ENCODE assay signal across 1 cellular context in the genomic region with DNA sequence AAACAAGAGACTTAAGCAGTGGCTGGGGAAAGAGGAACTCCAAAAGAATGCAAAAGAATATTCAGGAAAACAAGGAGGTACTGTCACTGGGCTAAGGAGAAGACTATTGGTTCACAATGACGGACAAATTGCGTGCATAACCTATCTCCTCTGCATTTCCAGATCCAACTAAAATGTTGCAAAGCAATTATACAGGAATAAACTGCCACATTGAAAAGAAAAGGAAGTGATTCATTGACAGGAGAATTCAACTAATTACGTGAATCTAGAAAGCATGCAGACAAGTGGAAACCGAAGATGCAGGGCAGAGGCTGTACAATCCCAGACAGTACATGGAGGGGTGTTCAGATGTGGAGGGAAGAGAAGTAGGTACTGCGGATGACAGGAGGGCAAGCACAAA.
TF ChIP-seq lines count a peak whose summit lies in the region.

No MANE protein-coding gene starts in this region.

TF ChIP-seq in GM23338, 12 proteins besides CTCF, POLR2A, EP300 and RAD21 (continued from another document):
- TF ChIP-seq, protein P1, sequence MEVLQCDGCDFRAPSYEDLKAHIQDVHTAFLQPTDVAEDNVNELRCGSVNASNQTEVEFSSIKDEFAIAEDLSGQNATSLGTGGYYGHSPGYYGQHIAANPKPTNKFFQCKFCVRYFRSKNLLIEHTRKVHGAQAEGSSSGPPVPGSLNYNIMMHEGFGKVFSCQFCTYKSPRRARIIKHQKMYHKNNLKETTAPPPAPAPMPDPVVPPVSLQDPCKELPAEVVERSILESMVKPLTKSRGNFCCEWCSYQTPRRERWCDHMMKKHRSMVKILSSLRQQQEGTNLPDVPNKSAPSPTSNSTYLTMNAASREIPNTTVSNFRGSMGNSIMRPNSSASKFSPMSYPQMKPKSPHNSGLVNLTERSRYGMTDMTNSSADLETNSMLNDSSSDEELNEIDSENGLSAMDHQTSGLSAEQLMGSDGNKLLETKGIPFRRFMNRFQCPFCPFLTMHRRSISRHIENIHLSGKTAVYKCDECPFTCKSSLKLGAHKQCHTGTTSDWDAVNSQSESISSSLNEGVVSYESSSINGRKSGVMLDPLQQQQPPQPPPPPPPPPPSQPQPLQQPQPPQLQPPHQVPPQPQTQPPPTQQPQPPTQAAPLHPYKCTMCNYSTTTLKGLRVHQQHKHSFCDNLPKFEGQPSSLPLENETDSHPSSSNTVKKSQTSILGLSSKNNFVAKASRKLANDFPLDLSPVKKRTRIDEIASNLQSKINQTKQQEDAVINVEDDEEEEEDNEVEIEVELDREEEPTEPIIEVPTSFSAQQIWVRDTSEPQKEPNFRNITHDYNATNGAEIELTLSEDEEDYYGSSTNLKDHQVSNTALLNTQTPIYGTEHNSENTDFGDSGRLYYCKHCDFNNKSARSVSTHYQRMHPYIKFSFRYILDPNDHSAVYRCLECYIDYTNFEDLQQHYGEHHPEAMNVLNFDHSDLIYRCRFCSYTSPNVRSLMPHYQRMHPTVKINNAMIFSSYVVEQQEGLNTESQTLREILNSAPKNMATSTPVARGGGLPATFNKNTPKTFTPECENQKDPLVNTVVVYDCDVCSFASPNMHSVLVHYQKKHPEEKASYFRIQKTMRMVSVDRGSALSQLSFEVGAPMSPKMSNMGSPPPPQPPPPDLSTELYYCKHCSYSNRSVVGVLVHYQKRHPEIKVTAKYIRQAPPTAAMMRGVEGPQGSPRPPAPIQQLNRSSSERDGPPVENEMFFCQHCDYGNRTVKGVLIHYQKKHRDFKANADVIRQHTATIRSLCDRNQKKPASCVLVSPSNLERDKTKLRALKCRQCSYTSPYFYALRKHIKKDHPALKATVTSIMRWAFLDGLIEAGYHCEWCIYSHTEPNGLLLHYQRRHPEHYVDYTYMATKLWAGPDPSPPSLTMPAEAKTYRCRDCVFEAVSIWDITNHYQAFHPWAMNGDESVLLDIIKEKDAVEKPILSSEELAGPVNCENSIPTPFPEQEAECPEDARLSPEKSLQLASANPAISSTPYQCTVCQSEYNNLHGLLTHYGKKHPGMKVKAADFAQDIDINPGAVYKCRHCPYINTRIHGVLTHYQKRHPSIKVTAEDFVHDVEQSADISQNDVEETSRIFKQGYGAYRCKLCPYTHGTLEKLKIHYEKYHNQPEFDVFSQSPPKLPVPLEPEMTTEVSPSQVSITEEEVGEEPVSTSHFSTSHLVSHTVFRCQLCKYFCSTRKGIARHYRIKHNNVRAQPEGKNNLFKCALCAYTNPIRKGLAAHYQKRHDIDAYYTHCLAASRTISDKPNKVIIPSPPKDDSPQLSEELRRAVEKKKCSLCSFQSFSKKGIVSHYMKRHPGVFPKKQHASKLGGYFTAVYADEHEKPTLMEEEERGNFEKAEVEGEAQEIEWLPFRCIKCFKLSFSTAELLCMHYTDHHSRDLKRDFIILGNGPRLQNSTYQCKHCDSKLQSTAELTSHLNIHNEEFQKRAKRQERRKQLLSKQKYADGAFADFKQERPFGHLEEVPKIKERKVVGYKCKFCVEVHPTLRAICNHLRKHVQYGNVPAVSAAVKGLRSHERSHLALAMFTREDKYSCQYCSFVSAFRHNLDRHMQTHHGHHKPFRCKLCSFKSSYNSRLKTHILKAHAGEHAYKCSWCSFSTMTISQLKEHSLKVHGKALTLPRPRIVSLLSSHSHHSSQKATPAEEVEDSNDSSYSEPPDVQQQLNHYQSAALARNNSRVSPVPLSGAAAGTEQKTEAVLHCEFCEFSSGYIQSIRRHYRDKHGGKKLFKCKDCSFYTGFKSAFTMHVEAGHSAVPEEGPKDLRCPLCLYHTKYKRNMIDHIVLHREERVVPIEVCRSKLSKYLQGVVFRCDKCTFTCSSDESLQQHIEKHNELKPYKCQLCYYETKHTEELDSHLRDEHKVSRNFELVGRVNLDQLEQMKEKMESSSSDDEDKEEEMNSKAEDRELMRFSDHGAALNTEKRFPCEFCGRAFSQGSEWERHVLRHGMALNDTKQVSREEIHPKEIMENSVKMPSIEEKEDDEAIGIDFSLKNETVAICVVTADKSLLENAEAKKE (CRISPR knock-in tag; IDR thresholded peaks at IDR 0.05), result no peak
- TF ChIP-seq JUNB (IDR thresholded peaks at IDR 0.05; ENCODE audit: unreplicated experiment), result no peak
- TF ChIP-seq ZNF331 (CRISPR knock-in tag; IDR thresholded peaks at IDR 0.05; ENCODE audit: low read depth), result no peak
- TF ChIP-seq, protein P2, sequence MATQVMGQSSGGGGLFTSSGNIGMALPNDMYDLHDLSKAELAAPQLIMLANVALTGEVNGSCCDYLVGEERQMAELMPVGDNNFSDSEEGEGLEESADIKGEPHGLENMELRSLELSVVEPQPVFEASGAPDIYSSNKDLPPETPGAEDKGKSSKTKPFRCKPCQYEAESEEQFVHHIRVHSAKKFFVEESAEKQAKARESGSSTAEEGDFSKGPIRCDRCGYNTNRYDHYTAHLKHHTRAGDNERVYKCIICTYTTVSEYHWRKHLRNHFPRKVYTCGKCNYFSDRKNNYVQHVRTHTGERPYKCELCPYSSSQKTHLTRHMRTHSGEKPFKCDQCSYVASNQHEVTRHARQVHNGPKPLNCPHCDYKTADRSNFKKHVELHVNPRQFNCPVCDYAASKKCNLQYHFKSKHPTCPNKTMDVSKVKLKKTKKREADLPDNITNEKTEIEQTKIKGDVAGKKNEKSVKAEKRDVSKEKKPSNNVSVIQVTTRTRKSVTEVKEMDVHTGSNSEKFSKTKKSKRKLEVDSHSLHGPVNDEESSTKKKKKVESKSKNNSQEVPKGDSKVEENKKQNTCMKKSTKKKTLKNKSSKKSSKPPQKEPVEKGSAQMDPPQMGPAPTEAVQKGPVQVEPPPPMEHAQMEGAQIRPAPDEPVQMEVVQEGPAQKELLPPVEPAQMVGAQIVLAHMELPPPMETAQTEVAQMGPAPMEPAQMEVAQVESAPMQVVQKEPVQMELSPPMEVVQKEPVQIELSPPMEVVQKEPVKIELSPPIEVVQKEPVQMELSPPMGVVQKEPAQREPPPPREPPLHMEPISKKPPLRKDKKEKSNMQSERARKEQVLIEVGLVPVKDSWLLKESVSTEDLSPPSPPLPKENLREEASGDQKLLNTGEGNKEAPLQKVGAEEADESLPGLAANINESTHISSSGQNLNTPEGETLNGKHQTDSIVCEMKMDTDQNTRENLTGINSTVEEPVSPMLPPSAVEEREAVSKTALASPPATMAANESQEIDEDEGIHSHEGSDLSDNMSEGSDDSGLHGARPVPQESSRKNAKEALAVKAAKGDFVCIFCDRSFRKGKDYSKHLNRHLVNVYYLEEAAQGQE (IDR thresholded peaks at IDR 0.05; ENCODE audit: unreplicated experiment), result no peak
- TF ChIP-seq EZH2 (IDR thresholded peaks at IDR 0.05; ENCODE audit: low read depth, unreplicated experiment), result no peak
- TF ChIP-seq EZH2phosphoT487 (IDR thresholded peaks at IDR 0.05; ENCODE audit: unreplicated experiment), result no peak
- TF ChIP-seq CREB1 (CRISPR knock-in tag; IDR thresholded peaks at IDR 0.05; ENCODE audit: low read depth), result no peak
- no peak for TF ChIP-seq STAT1 (IDR thresholded peaks at IDR 0.05; ENCODE audit: unreplicated experiment)
- no peak for TF ChIP-seq ZNF114 (CRISPR knock-in tag; IDR thresholded peaks at IDR 0.05)
